ENCODE assay signal across 24 cellular contexts in the genomic region with DNA sequence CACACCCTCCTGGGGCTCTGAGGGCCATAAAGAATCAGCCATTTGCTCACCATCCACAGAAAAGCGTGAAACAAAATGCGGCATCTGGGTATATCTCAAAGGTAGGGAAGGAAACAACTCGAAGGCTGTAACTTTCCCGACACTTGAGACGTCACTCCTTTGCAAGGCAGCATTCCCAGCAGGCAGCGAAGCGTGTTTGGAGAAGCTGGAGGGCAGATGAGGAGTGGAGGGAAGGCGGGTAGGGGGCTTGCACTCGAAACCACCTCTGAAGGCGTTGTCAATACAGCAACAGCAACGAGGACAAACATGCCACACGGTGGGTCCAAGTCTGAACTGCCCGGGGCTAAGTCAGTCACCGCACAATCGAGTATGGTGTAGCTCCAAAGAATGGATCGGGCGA.
"Had no signal": no experiment of that assay in that cellular context is flagged by ENCODE, and none has a peak within 500 bp of the region (broad histone marks: within the 10 kb centered on the region; RNA-seq: fewer than 3 reads in every experiment).

No MANE protein-coding gene starts in this region.

- H3K9me3 ChIP-seq: prostate gland, tibial nerve had no signal

- DNase-seq: activated CD4-positive, alpha-beta T cell treated with anti-CD3 and anti-CD28 coated beads for 1 hour; activated CD4-positive, alpha-beta T cell treated with anti-CD3 and anti-CD28 coated beads, Interleukin-2, amount 50 U/mL, for 1 hour; activated CD8-positive, alpha-beta T cell treated with anti-CD3 and anti-CD28 coated beads, Interleukin-2, amount 10 ng/mL, durations not matched to agents 7 days and 5 days; activated gamma-delta T cell; anterior cingulate cortex; brain microvascular endothelial cell; caudate nucleus; dermis blood vessel endothelial cell; effector CD8-positive, alpha-beta T cell; erythroblast; foreskin fibroblast; kidney; midbrain; natural killer cell; right cardiac atrium; stimulated activated CD4-positive, alpha-beta T cell treated with anti-CD3 and anti-CD28 coated beads, Interleukin-1b, Interleukin-23, amount 100 ng/mL, for 48 hours; substantia nigra; T-helper 1 cell had no signal

- H3K4me1 ChIP-seq: prostate gland had no signal

- H3K27ac ChIP-seq: brain microvascular endothelial cell, prostate gland, skin epidermis, tibial nerve had no signal

- H3K4me1 Mint-ChIP-seq: activated naive CD4-positive, alpha-beta T cell treated with anti-CD3 and anti-CD28 coated beads, Interleukin-2, amount 50 U/mL, for 24 hours had no signal

- H3K27me3 ChIP-seq: brain microvascular endothelial cell, tibial nerve had no signal

- H3K4me3 ChIP-seq: prostate gland, skin epidermis, tibial nerve had no signal

- H3K36me3 ChIP-seq: brain microvascular endothelial cell, prostate gland, tibial nerve had no signal

- ATAC-seq: activated CD8-positive, alpha-beta T cell treated with anti-CD3 and anti-CD28 coated beads, Interleukin-2, amount 10 ng/mL, durations not matched to agents 7 days and 5 days; natural killer cell had no signal

- H3K27ac Mint-ChIP-seq: activated CD8-positive, alpha-beta T cell treated with anti-CD3 and anti-CD28 coated beads, Interleukin-2, amount 10 ng/mL, durations not matched to agents 7 days and 5 days; activated naive CD4-positive, alpha-beta T cell treated with anti-CD3 and anti-CD28 coated beads, Interleukin-2, amount 50 U/mL, for 24 hours; activated T-helper 1 cell treated with anti-CD3 and anti-CD28 coated beads, Interleukin-12 subunit alpha, Interleukin-12 subunit beta, Interleukin-2, Interleukin-4 antibody, amounts not matched to agents 30 ng/mL and 10 ng/mL and 1 ng/mL, durations not matched to agents 14 hours and 24 hours and 36 hours; natural killer cell; stimulated activated naive CD8-positive, alpha-beta T cell treated with anti-CD3 and anti-CD28 coated beads, Interleukin-15, Interleukin-2, amounts not matched to agents 100 ng/mL and 50 ng/mL, for 24 hours had no signal

- H3K27me3 Mint-ChIP-seq: activated naive CD4-positive, alpha-beta T cell treated with anti-CD3 and anti-CD28 coated beads, Interleukin-2, amount 50 U/mL, for 24 hours; stimulated activated naive CD8-positive, alpha-beta T cell treated with anti-CD3 and anti-CD28 coated beads, Interleukin-15, Interleukin-2, amounts not matched to agents 100 ng/mL and 50 ng/mL, for 24 hours had no signal

- H3K9me3 Mint-ChIP-seq: activated naive CD4-positive, alpha-beta T cell treated with anti-CD3 and anti-CD28 coated beads, Interleukin-2, amount 50 U/mL, for 24 hours; activated T-helper 1 cell treated with anti-CD3 and anti-CD28 coated beads, Interleukin-12 subunit alpha, Interleukin-12 subunit beta, Interleukin-2, Interleukin-4 antibody, amounts not matched to agents 30 ng/mL and 10 ng/mL and 1 ng/mL, durations not matched to agents 14 hours and 24 hours and 36 hours; natural killer cell; stimulated activated naive CD8-positive, alpha-beta T cell treated with anti-CD3 and anti-CD28 coated beads, Interleukin-15, Interleukin-2, amounts not matched to agents 100 ng/mL and 50 ng/mL, for 24 hours had no signal

- H3K4me3 Mint-ChIP-seq: activated CD8-positive, alpha-beta T cell treated with anti-CD3 and anti-CD28 coated beads, Interleukin-2, amount 10 ng/mL, durations not matched to agents 7 days and 5 days; activated naive CD4-positive, alpha-beta T cell treated with anti-CD3 and anti-CD28 coated beads, Interleukin-2, amount 50 U/mL, for 24 hours; activated T-helper 1 cell treated with anti-CD3 and anti-CD28 coated beads, Interleukin-12 subunit alpha, Interleukin-12 subunit beta, Interleukin-2, Interleukin-4 antibody, amounts not matched to agents 30 ng/mL and 10 ng/mL and 1 ng/mL, durations not matched to agents 14 hours and 24 hours and 36 hours; natural killer cell; stimulated activated naive CD8-positive, alpha-beta T cell treated with anti-CD3 and anti-CD28 coated beads, Interleukin-15, Interleukin-2, amounts not matched to agents 100 ng/mL and 50 ng/mL, for 24 hours had no signal
